In the genomic region with DNA sequence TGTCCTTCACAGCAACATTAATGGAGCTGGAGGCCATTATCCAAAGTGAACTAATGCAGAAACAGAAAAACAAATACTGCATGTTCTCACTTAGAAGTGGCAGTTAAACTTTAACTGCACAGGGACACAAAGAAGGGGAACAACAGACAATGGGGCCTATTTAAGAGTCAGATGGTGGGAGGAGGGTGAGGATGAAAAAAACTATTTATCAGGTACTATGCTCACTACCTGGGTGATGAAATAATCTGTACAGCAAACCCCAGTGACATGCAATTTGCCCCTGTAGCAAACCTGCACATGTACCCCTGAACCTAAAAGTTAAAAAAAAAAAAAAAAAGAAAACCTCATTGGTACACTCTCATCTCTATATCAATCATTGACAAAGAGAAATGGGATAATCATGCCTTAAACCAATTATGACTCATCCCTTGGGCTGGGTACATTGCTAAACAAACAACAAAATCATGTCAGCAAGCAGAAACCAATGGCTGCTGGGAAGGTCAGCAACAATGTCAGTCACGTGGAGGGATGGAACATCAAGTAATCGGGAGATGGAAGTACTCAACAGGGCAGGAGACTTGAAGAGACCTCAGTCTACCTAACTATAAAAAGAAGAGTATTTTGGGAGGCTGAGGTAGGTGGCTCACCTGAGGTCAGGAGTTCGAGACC, we compare ENCODE assay signal across 24 cellular contexts.
"Had no signal": no experiment of that assay in that cellular context is flagged by ENCODE, and none has a peak within 500 bp of the region (broad histone marks: within the 10 kb centered on the region; RNA-seq: fewer than 3 reads in every experiment).

No MANE protein-coding gene starts in this region.

- H3K4me3 Mint-ChIP-seq: activated CD8-positive, alpha-beta T cell treated with anti-CD3 and anti-CD28 coated beads, Interleukin-2, amount 10 ng/mL, durations not matched to agents 7 days and 5 days; brain; central memory CD8-positive, alpha-beta T cell; immature natural killer cell; naive thymus-derived CD4-positive, alpha-beta T cell; neural crest cell; stimulated activated naive B cell treated with anti-CD40 and anti-IgM and Interleukin-4, amounts not matched to agents 10 μg/mL and 1 μg/mL and 100 μg/mL, for 72 hours had no signal

- H3K27ac ChIP-seq: colonic mucosa, left lung, transverse colon, uterus had no signal

- H3K27me3 Mint-ChIP-seq: brain; central memory CD8-positive, alpha-beta T cell; stimulated activated naive B cell treated with anti-CD40 and anti-IgM and Interleukin-4, amounts not matched to agents 10 μg/mL and 1 μg/mL and 100 μg/mL, for 72 hours had no signal

- H3K27ac Mint-ChIP-seq: activated CD8-positive, alpha-beta T cell treated with anti-CD3 and anti-CD28 coated beads, Interleukin-2, amount 10 ng/mL, durations not matched to agents 7 days and 5 days; activated naive CD4-positive, alpha-beta T cell treated with anti-CD3 and anti-CD28 coated beads, Interleukin-2, amount 50 U/mL, for 72 hours; immature natural killer cell; naive thymus-derived CD4-positive, alpha-beta T cell; stimulated activated naive B cell treated with anti-CD40 and anti-IgM and Interleukin-4, amounts not matched to agents 10 μg/mL and 1 μg/mL and 100 μg/mL, for 72 hours had no signal

- H3K4me1 ChIP-seq: colonic mucosa, left lung, transverse colon, uterus had no signal

- H3K4me3 ChIP-seq: colonic mucosa, dorsolateral prefrontal cortex, left lung, lung, transverse colon, uterus had no signal

- H3K36me3 Mint-ChIP-seq: brain; stimulated activated naive B cell treated with anti-CD40 and anti-IgM and Interleukin-4, amounts not matched to agents 10 μg/mL and 1 μg/mL and 100 μg/mL, for 72 hours had no signal

- ATAC-seq: activated CD8-positive, alpha-beta T cell treated with anti-CD3 and anti-CD28 coated beads, Interleukin-2, amount 10 ng/mL, durations not matched to agents 7 days and 5 days; activated naive CD4-positive, alpha-beta T cell treated with anti-CD3 and anti-CD28 coated beads, Interleukin-2, amount 50 U/mL, for 72 hours; left lung; naive thymus-derived CD4-positive, alpha-beta T cell; sciatic nerve; stimulated activated naive B cell treated with anti-CD40 and anti-IgM and Interleukin-4, amounts not matched to agents 10 μg/mL and 1 μg/mL and 100 μg/mL, for 72 hours had no signal

- H3K27me3 ChIP-seq: colonic mucosa, left lung, transverse colon, uterus had no signal

- H3K4me1 Mint-ChIP-seq: brain; central memory CD8-positive, alpha-beta T cell; immature natural killer cell; naive thymus-derived CD4-positive, alpha-beta T cell; stimulated activated naive B cell treated with anti-CD40 and anti-IgM and Interleukin-4, amounts not matched to agents 10 μg/mL and 1 μg/mL and 100 μg/mL, for 72 hours had no signal

- DNase-seq: activated CD4-positive, alpha-beta T cell treated with anti-CD3 and anti-CD28 coated beads for 1 hour; activated CD4-positive, alpha-beta T cell treated with anti-CD3 and anti-CD28 coated beads, Interleukin-2, amount 50 U/mL, for 1 hour; activated CD8-positive, alpha-beta T cell treated with anti-CD3 and anti-CD28 coated beads, Interleukin-2, amount 10 ng/mL, durations not matched to agents 7 days and 5 days; activated gamma-delta T cell treated with Interleukin-2 at 50 U/mL for 16 hours; aorta; colonic mucosa; dorsolateral prefrontal cortex; foreskin fibroblast; immature natural killer cell; left lung; naive thymus-derived CD4-positive, alpha-beta T cell; occipital lobe; small intestine; stimulated activated CD8-positive, alpha-beta memory T cell treated with anti-CD3 and anti-CD28 coated beads, Interleukin-4, amount 100 ng/mL, for 48 hours; stimulated activated naive B cell treated with anti-CD40 and anti-IgM and Interleukin-4, amounts not matched to agents 10 μg/mL and 1 μg/mL and 100 μg/mL, for 72 hours; T-helper 9 cell; transverse colon; uterus had no signal

- H3K36me3 ChIP-seq: colonic mucosa, left lung, transverse colon, uterus had no signal

- H3K9me3 ChIP-seq: colonic mucosa, left lung, transverse colon, uterus had no signal
